ENCODE assay signal across 1 cellular context in the genomic region with DNA sequence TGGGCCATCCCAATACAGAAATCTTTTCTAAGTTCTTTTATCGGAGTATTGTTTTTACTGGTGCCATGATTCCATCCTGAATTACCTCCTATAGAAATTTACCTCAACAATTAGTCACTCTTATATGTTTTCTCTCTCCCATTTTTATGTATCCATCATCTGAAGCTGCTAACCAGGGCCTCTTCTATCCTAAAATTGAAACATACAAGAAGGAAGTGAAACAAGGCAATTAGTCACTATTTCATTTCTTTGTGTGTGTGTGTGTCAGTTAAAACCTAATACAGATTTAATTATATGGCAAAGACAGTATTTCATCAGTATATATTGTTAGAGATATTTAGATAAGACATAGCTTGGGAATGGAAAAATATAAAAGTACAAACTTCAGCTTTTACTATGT.
A peak's percentile ranks its signal among the peaks of the same experiment; 100 is the strongest.
TF ChIP-seq lines count a peak whose summit lies in the region.

No MANE protein-coding gene starts in this region.

TF ChIP-seq in GM12878, 131 proteins besides CTCF, POLR2A, EP300 and RAD21 (continued from another document):
- TF ChIP-seq, protein P1, sequence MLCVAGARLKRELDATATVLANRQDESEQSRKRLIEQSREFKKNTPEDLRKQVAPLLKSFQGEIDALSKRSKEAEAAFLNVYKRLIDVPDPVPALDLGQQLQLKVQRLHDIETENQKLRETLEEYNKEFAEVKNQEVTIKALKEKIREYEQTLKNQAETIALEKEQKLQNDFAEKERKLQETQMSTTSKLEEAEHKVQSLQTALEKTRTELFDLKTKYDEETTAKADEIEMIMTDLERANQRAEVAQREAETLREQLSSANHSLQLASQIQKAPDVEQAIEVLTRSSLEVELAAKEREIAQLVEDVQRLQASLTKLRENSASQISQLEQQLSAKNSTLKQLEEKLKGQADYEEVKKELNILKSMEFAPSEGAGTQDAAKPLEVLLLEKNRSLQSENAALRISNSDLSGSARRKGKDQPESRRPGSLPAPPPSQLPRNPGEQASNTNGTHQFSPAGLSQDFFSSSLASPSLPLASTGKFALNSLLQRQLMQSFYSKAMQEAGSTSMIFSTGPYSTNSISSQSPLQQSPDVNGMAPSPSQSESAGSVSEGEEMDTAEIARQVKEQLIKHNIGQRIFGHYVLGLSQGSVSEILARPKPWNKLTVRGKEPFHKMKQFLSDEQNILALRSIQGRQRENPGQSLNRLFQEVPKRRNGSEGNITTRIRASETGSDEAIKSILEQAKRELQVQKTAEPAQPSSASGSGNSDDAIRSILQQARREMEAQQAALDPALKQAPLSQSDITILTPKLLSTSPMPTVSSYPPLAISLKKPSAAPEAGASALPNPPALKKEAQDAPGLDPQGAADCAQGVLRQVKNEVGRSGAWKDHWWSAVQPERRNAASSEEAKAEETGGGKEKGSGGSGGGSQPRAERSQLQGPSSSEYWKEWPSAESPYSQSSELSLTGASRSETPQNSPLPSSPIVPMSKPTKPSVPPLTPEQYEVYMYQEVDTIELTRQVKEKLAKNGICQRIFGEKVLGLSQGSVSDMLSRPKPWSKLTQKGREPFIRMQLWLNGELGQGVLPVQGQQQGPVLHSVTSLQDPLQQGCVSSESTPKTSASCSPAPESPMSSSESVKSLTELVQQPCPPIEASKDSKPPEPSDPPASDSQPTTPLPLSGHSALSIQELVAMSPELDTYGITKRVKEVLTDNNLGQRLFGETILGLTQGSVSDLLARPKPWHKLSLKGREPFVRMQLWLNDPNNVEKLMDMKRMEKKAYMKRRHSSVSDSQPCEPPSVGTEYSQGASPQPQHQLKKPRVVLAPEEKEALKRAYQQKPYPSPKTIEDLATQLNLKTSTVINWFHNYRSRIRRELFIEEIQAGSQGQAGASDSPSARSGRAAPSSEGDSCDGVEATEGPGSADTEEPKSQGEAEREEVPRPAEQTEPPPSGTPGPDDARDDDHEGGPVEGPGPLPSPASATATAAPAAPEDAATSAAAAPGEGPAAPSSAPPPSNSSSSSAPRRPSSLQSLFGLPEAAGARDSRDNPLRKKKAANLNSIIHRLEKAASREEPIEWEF (IDR thresholded peaks at IDR 0.05; ENCODE audit: insufficient replicate concordance, low read depth, low read length) = peak; percentile 85
- TF ChIP-seq, protein P2, sequence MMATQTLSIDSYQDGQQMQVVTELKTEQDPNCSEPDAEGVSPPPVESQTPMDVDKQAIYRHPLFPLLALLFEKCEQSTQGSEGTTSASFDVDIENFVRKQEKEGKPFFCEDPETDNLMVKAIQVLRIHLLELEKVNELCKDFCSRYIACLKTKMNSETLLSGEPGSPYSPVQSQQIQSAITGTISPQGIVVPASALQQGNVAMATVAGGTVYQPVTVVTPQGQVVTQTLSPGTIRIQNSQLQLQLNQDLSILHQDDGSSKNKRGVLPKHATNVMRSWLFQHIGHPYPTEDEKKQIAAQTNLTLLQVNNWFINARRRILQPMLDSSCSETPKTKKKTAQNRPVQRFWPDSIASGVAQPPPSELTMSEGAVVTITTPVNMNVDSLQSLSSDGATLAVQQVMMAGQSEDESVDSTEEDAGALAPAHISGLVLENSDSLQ (IDR thresholded peaks at IDR 0.05) = peak; percentile 61
- no peak for TF ChIP-seq STAT1 (conservative IDR thresholded peaks at IDR 0.05)
- TF ChIP-seq PML (IDR thresholded peaks at IDR 0.05; ENCODE audit: low read length) = peak; percentile 35; the same call in 1 of the 2 replicates
- TF ChIP-seq BMI1 (IDR thresholded peaks at IDR 0.05; ENCODE audit: borderline replicate concordance) = peak; percentile 57; the same call in 1 of the 2 replicates
- peak; percentile 87 for TF ChIP-seq NFIC (IDR thresholded peaks at IDR 0.05; ENCODE audit: low read depth, low read length)
- peak; percentile 88 to 90 for TF ChIP-seq IKZF2 (IDR thresholded peaks at IDR 0.05)
- TF ChIP-seq ZNF217 (IDR thresholded peaks at IDR 0.05) = peak; percentile 63; the same call in 1 of the 2 replicates
- peak in 1 of 2 experiments; percentile 32; a peak in 1 of 4 replicates for TF ChIP-seq ETV6 (conservative IDR thresholded peaks at IDR 0.05 in 1 of 2, IDR thresholded peaks at IDR 0.05 in 1 of 2; ENCODE audit: borderline replicate concordance in 1 of 2, low read depth in 1 of 2)
- peak; percentile 68; the same call in 1 of the 2 replicates for TF ChIP-seq IKZF1 (conservative IDR thresholded peaks at IDR 0.05)
- TF ChIP-seq, protein P3, sequence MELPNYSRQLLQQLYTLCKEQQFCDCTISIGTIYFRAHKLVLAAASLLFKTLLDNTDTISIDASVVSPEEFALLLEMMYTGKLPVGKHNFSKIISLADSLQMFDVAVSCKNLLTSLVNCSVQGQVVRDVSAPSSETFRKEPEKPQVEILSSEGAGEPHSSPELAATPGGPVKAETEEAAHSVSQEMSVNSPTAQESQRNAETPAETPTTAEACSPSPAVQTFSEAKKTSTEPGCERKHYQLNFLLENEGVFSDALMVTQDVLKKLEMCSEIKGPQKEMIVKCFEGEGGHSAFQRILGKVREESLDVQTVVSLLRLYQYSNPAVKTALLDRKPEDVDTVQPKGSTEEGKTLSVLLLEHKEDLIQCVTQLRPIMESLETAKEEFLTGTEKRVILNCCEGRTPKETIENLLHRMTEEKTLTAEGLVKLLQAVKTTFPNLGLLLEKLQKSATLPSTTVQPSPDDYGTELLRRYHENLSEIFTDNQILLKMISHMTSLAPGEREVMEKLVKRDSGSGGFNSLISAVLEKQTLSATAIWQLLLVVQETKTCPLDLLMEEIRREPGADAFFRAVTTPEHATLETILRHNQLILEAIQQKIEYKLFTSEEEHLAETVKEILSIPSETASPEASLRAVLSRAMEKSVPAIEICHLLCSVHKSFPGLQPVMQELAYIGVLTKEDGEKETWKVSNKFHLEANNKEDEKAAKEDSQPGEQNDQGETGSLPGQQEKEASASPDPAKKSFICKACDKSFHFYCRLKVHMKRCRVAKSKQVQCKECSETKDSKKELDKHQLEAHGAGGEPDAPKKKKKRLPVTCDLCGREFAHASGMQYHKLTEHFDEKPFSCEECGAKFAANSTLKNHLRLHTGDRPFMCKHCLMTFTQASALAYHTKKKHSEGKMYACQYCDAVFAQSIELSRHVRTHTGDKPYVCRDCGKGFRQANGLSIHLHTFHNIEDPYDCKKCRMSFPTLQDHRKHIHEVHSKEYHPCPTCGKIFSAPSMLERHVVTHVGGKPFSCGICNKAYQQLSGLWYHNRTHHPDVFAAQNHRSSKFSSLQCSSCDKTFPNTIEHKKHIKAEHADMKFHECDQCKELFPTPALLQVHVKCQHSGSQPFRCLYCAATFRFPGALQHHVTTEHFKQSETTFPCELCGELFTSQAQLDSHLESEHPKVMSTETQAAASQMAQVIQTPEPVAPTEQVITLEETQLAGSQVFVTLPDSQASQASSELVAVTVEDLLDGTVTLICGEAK (IDR thresholded peaks at IDR 0.05; ENCODE audit: borderline replicate concordance) = no peak
- 0 out of 2 replicates have a peak, but pooled peaks have one; percentile 29 for TF ChIP-seq GABPA (IDR thresholded peaks at IDR 0.05; ENCODE audit: low read depth)
- TF ChIP-seq, protein P4, sequence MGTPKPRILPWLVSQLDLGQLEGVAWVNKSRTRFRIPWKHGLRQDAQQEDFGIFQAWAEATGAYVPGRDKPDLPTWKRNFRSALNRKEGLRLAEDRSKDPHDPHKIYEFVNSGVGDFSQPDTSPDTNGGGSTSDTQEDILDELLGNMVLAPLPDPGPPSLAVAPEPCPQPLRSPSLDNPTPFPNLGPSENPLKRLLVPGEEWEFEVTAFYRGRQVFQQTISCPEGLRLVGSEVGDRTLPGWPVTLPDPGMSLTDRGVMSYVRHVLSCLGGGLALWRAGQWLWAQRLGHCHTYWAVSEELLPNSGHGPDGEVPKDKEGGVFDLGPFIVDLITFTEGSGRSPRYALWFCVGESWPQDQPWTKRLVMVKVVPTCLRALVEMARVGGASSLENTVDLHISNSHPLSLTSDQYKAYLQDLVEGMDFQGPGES (IDR thresholded peaks at IDR 0.05) = no peak
- peak; percentile 61 for TF ChIP-seq RUNX3 (IDR thresholded peaks at IDR 0.05; ENCODE audit: low read length)
- peak; percentile 43; the same call in 1 of the 2 replicates for TF ChIP-seq MEF2A (IDR thresholded peaks at IDR 0.05; ENCODE audit: insufficient read depth, low read depth, low read length)
- no peak for TF ChIP-seq ZNF622 (IDR thresholded peaks at IDR 0.05)
- TF ChIP-seq JUNB (IDR thresholded peaks at IDR 0.05) = peak; percentile 76
- TF ChIP-seq ZZZ3 (IDR thresholded peaks at IDR 0.05; ENCODE audit: control insufficient read depth, insufficient read length, low read depth) = no peak
- no peak for TF ChIP-seq RAD51 (IDR thresholded peaks at IDR 0.05)
- TF ChIP-seq TCF7 (IDR thresholded peaks at IDR 0.05; ENCODE audit: borderline replicate concordance) = 0 out of 2 replicates have a peak, but pooled peaks have one; percentile 28
- TF ChIP-seq MTA2 (IDR thresholded peaks at IDR 0.05; ENCODE audit: low read depth) = peak; percentile 95
- peak; percentile 77 for TF ChIP-seq BCL11A (IDR thresholded peaks at IDR 0.05; ENCODE audit: low read depth, low read length)
- peak; percentile 78 for TF ChIP-seq IRF4 (IDR thresholded peaks at IDR 0.05; ENCODE audit: low read depth, low read length)
- peak; percentile 38; the same call in 1 of the 2 replicates for TF ChIP-seq FOXM1 (IDR thresholded peaks at IDR 0.05; ENCODE audit: low read depth, low read length)
- peak; percentile 46; the same call in 1 of the 2 replicates for TF ChIP-seq CREM (IDR thresholded peaks at IDR 0.05; ENCODE audit: low read depth)
- TF ChIP-seq SRF (IDR thresholded peaks at IDR 0.05; ENCODE audit: low read depth in 2 of 2, low read length in 2 of 2) = no peak
- TF ChIP-seq, protein P5, sequence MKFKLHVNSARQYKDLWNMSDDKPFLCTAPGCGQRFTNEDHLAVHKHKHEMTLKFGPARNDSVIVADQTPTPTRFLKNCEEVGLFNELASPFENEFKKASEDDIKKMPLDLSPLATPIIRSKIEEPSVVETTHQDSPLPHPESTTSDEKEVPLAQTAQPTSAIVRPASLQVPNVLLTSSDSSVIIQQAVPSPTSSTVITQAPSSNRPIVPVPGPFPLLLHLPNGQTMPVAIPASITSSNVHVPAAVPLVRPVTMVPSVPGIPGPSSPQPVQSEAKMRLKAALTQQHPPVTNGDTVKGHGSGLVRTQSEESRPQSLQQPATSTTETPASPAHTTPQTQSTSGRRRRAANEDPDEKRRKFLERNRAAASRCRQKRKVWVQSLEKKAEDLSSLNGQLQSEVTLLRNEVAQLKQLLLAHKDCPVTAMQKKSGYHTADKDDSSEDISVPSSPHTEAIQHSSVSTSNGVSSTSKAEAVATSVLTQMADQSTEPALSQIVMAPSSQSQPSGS (IDR thresholded peaks at IDR 0.05; ENCODE audit: low read length) = peak; percentile 66; the same call in 1 of the 2 replicates
- peak; percentile 45; the same call in 1 of the 2 replicates for TF ChIP-seq ATF7 (IDR thresholded peaks at IDR 0.05; ENCODE audit: low read depth)
